Comparison of ENCODE assay signal across 14 cellular contexts in genomic region chr2:67085146-67085545, GRCh38.
DNase-seq lines count a peak whose midpoint lies in the region; ATAC-seq, FAIRE-seq and TF ChIP-seq lines count a peak whose summit lies in the region.
"Had no signal": no experiment of that assay in that cellular context is flagged by ENCODE, and none has a peak within 500 bp of the region (broad histone marks: within the 10 kb centered on the region; RNA-seq: fewer than 3 reads in every experiment).

No MANE protein-coding gene starts in this region.

- no peak for ATAC-seq in HG03354 (IDR thresholded peaks at IDR 0.05; ENCODE audit: poor library complexity, severe bottlenecking, unreplicated experiment)
- ATAC-seq: CD8-positive, alpha-beta T cell had no signal

- no peak for TF ChIP-seq EP300 in sigmoid colon (IDR thresholded peaks at IDR 0.05)

- H3K4me3 ChIP-seq in muscle layer of colon (ENCODE audit: low read depth in 1 of 2, low read length in 2 of 2) (no peak overlapping the region), sigmoid colon (no peak overlapping the region)
- H3K4me3 ChIP-seq: BLaER1, GM23248, HAP-1 had no signal

- H3K36me3 ChIP-seq in muscle layer of colon (ENCODE audit: insufficient read depth, low read length) (no peaks in the 10 kb centered on the region), sigmoid colon (no peaks in the 10 kb centered on the region)
- H3K36me3 ChIP-seq: BLaER1, HAP-1 had no signal

- intact Hi-C loops in sigmoid colon (cut with DNase I): loop anchor here (10.0 kb wide), 1 partner anchor 240 kb away; no protein-coding TSS in a partner anchor

- H3K9ac ChIP-seq in muscle layer of colon (ENCODE audit: low read length): no peak overlapping the region
- H3K9ac ChIP-seq: BLaER1, GM23248 had no signal

- TF ChIP-seq CTCF in sigmoid colon (IDR thresholded peaks at IDR 0.05): no peak

- peak; percentile 13 for DNase-seq in NCI-H82 (lab: John Stamatoyannopoulos, UW)
- no peak for DNase-seq in NCI-H82 treated with DMSO at 0.1 percent for 48 hours (lab: John Stamatoyannopoulos, UW; ENCODE audit: unreplicated experiment)
- no peak for DNase-seq in sigmoid colon
- no peak for DNase-seq in glomerular visceral epithelial cell (ENCODE audit: extremely low spot score)
- no peak for DNase-seq in RCC 7860 (ENCODE audit: low spot score)
- DNase-seq: 8988T; CD8-positive, alpha-beta T cell; GM23248 had no signal

- TF ChIP-seq POLR2A in sigmoid colon (IDR thresholded peaks at IDR 0.05): no peak

- H3K27ac ChIP-seq in muscle layer of colon (ENCODE audit: low read depth, low read length) (peak overlapping the region; percentile 83), sigmoid colon (peak overlapping the region in 3 of 4 donors; percentile 54 to 79 (median 77))
- H3K27ac ChIP-seq: BLaER1, GM23248 had no signal

- no peaks in the 10 kb centered on the region for H3K9me3 ChIP-seq in muscle layer of colon (ENCODE audit: low read length)
- H3K9me3 ChIP-seq in sigmoid colon: peaks cover 0 to 4% (median 0%) of the 10 kb centered on the region in 4 donors
- H3K9me3 ChIP-seq: BLaER1, HAP-1 had no signal

- no peaks in the 10 kb centered on the region for H3K27me3 ChIP-seq in muscle layer of colon (ENCODE audit: control insufficient read depth in 1 of 2, insufficient read depth in 2 of 2, low read length in 2 of 2)
- H3K27me3 ChIP-seq in sigmoid colon: no peaks in the 10 kb centered on the region
- H3K27me3 ChIP-seq: BLaER1 had no signal

- H3K4me1 ChIP-seq in muscle layer of colon (ENCODE audit: insufficient read depth, low read length) (peaks cover 34% of the 10 kb centered on the region), sigmoid colon (peaks cover 0 to 46% (median 30%) of the 10 kb centered on the region in 4 donors)
- H3K4me1 ChIP-seq: BLaER1, HAP-1 had no signal

- FAIRE-seq in RCC 7860 (lab: Jason Lieb, UNC): no peak
- FAIRE-seq: G401.6, GM12891 had no signal

- 82 to 85% methylated on average over 4 of the region's 4 CpGs for WGBS in sigmoid colon, 2 donors
